ENCODE assay signal across 17 cellular contexts in genomic region chr14:50121506-50121905, GRCh38.
"Had no signal": no experiment of that assay in that cellular context is flagged by ENCODE, and none has a peak within 500 bp of the region (broad histone marks: within the 10 kb centered on the region; RNA-seq: fewer than 3 reads in every experiment).

No MANE protein-coding gene starts in this region.

- H3K4me3 ChIP-seq: dorsolateral prefrontal cortex, thoracic aorta, uterus had no signal

- H3K36me3 ChIP-seq: uterus had no signal

- H3K27me3 ChIP-seq: dorsolateral prefrontal cortex, uterus had no signal

- H3K9me3 Mint-ChIP-seq: activated naive CD4-positive, alpha-beta T cell treated with anti-CD3 and anti-CD28 coated beads for 36 hours; activated T-helper 2 cell treated with anti-CD3 and anti-CD28 coated beads, Interferon-gamma antibody, Interleukin-2, Interleukin-4, amounts not matched to agents 10 μg/mL and 5 μg/mL and 100 μg/mL, durations not matched to agents 14 hours and 24 hours and 36 hours; natural killer cell treated with Interleukin-12 subunit alpha and Interleukin-12 subunit beta and Interleukin-15 and Interleukin-18, amount 100 ng/mL, for 72 hours; T-cell had no signal

- H3K9me3 ChIP-seq: thoracic aorta, uterus had no signal

- H3K4me3 Mint-ChIP-seq: activated naive CD4-positive, alpha-beta T cell treated with anti-CD3 and anti-CD28 coated beads for 36 hours; natural killer cell treated with Interleukin-12 subunit alpha and Interleukin-12 subunit beta and Interleukin-15 and Interleukin-18, amount 100 ng/mL, for 72 hours; T-cell had no signal

- ATAC-seq: left ventricle myocardium superior; natural killer cell treated with Interleukin-12 subunit alpha and Interleukin-12 subunit beta and Interleukin-15 and Interleukin-18, amount 100 ng/mL, for 72 hours; T-cell had no signal

- FAIRE-seq: endometrium, keratinocyte had no signal

- DNase-seq: activated CD4-positive, alpha-beta T cell treated with anti-CD3 and anti-CD28 coated beads for 1 hour; activated CD4-positive, alpha-beta T cell treated with anti-CD3 and anti-CD28 coated beads, Interleukin-2, amount 50 U/mL, for 48 hours; activated naive CD4-positive, alpha-beta T cell treated with anti-CD3 and anti-CD28 coated beads for 36 hours; dorsolateral prefrontal cortex; hippocampal formation; left ventricle myocardium superior; mesenchymal stem cell; stimulated activated CD4-positive, alpha-beta T cell treated with anti-CD3 and anti-CD28 coated beads, Interleukin-12 subunit alpha, Interleukin-12 subunit beta, amount 100 ng/mL, for 4 hours; stimulated activated CD4-positive, alpha-beta T cell treated with anti-CD3 and anti-CD28 coated beads, Interleukin-2, amount 100 ng/mL, for 24 hours; T-cell; T1000; uterus had no signal

- H3K27ac Mint-ChIP-seq: activated naive CD4-positive, alpha-beta T cell treated with anti-CD3 and anti-CD28 coated beads for 36 hours; activated T-helper 2 cell treated with anti-CD3 and anti-CD28 coated beads, Interferon-gamma antibody, Interleukin-2, Interleukin-4, amounts not matched to agents 10 μg/mL and 5 μg/mL and 100 μg/mL, durations not matched to agents 14 hours and 24 hours and 36 hours; T-cell had no signal

- H3K27me3 Mint-ChIP-seq: natural killer cell treated with Interleukin-12 subunit alpha and Interleukin-12 subunit beta and Interleukin-15 and Interleukin-18, amount 100 ng/mL, for 72 hours; T-cell had no signal

- H3K27ac ChIP-seq: thoracic aorta, uterus had no signal
